ENCODE assay signal across 13 cellular contexts in the genomic region with DNA sequence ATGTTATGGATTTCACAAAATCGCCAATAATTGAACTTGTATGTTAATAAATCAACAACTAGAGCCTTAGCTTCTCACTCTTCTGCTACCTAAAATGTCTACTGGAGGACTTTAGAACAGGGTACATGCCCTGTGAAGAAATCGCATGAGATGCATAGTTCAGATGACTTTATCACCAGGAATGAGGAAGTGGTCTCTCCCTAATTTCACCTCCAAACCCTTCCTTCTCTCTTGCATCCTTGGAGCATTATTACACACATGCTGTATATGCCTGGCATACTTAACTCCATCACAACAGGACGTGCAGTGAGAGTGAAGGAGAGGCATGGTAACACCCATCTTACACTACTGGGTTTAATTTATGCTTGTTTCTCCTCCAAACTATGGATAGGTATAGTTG. TPM values are rescaled to one million over a fixed set of nuclear protein-coding genes. Genes with fewer than 3 reads are reported as not detected.
DNase-seq lines count a peak whose midpoint lies in the region; ATAC-seq, FAIRE-seq and TF ChIP-seq lines count a peak whose summit lies in the region.
"Had no signal": no experiment of that assay in that cellular context is flagged by ENCODE, and none has a peak within 500 bp of the region (broad histone marks: within the 10 kb centered on the region; RNA-seq: fewer than 3 reads in every experiment).

No MANE protein-coding gene starts in this region.

- H3K9ac ChIP-seq in GM12878 (ENCODE audit: control insufficient read depth, insufficient read depth, low read length) = no peak overlapping the region

- no TSS peak for BruUV-seq in GM12878 (replicated peaks; lab: Mats Ljungman, UMichigan)

- intact Hi-C loops in GM12878 (cut with micrococcal nuclease; ENCODE audit: unreplicated experiment) = no loop called here
- intact Hi-C loops in lower lobe of right lung (cut with DNase I) = no loop called here

- H3K4me3 ChIP-seq in BJ (ENCODE audit: low read depth, low read length) = no peak overlapping the region
- no peak overlapping the region for H3K4me3 ChIP-seq in GM12878
- no peak overlapping the region for H3K4me3 ChIP-seq in lower lobe of right lung

- peaks cover 3% of the 10 kb centered on the region; the same call in 1 of the 2 replicates for H4K20me1 ChIP-seq in GM12878 (ENCODE audit: control insufficient read depth, insufficient read depth)

- no peak overlapping the region for H2AFZ ChIP-seq in GM12878 (ENCODE audit: control insufficient read depth, low read depth, low read length)

- peaks cover 3% of the 10 kb centered on the region for H3K36me3 ChIP-seq in BJ (ENCODE audit: control insufficient read depth, insufficient read depth, low read length)
- peaks cover 14 to 30% of the 10 kb centered on the region in 2 experiments for H3K36me3 ChIP-seq in GM12878 (ENCODE audit: control insufficient read depth in 2 of 2, insufficient read depth in 2 of 2, low read length in 1 of 2)
- H3K36me3 ChIP-seq in lower lobe of right lung = peaks cover 33% of the 10 kb centered on the region

- no peak for TF ChIP-seq RAD21 in GM12878 (IDR thresholded peaks at IDR 0.05; ENCODE audit: insufficient read depth, low read depth, low read length)

- POLR2A ChIA-PET in BJ (lab: Charles Lee) = no interaction called here
- POLR2A ChIA-PET in GM12878 (lab: Charles Lee) = interaction anchor here (1.8 kb wide), 1 partner anchor 10 kb away, joined by 5 read pairs; no protein-coding TSS in a partner anchor

- H3K27me3 ChIP-seq in BJ (ENCODE audit: control insufficient read depth, insufficient read depth, low read length) (no peaks in the 10 kb centered on the region), GM12878 (replicated peaks in 1 of 2; ENCODE audit: control insufficient read depth in 2 of 2, insufficient read depth in 2 of 2, low read length in 1 of 2) (no peaks in the 10 kb centered on the region), lower lobe of right lung (ENCODE audit: low read depth) (no peaks in the 10 kb centered on the region)

- no peak for TF ChIP-seq CTCF in BJ (IDR thresholded peaks at IDR 0.05; ENCODE audit: insufficient read depth, low read depth, low read length)
- no peak for TF ChIP-seq CTCF in GM12878 (IDR thresholded peaks at IDR 0.05 in 2 of 3, conservative IDR thresholded peaks at IDR 0.05 in 1 of 3; ENCODE audit: control insufficient read depth in 2 of 3, extremely low read depth in 1 of 3, insufficient read depth in 1 of 3, low read depth in 3 of 3, low read length in 3 of 3)
- TF ChIP-seq CTCF in lower lobe of right lung (IDR thresholded peaks at IDR 0.05) = no peak

- RAD21 ChIA-PET in GM12878 (lab: Charles Lee; ENCODE audit: unreplicated experiment) = interaction anchor here (0.6 kb wide), 1 partner anchor 43 kb away, joined by 3 read pairs; no protein-coding TSS in a partner anchor

- SMC1A ChIA-PET in GM12878 (lab: Charles Lee; ENCODE audit: uncharacterized antibody, unreplicated experiment) = interaction anchor here (0.5 to 1.3 kb wide), 6 partner anchors 14 to 47 kb away, joined by 3 to 4 read pairs (median 4); no protein-coding TSS in a partner anchor

- H3K79me2 ChIP-seq in GM12878 (ENCODE audit: control insufficient read depth, insufficient read depth, low read length) = peaks cover 59% of the 10 kb centered on the region

- no peak; the same call in 2 of the 3 replicates for ATAC-seq in GM12878
- ATAC-seq in lower lobe of right lung = peak; percentile 70 to 77
- ATAC-seq in GM21381 (IDR thresholded peaks at IDR 0.05; ENCODE audit: unreplicated experiment) = no peak
- ATAC-seq in GM18861 (IDR thresholded peaks at IDR 0.05; ENCODE audit: unreplicated experiment) = no peak

- no peak for TF ChIP-seq POLR2A in GM12878 (IDR thresholded peaks at IDR 0.05; ENCODE audit: low read depth, low read length)

- H3K9me3 ChIP-seq in GM12878 (replicated peaks; ENCODE audit: control insufficient read depth, insufficient read depth, low read length) (no peaks in the 10 kb centered on the region), lower lobe of right lung (no peaks in the 10 kb centered on the region)

- no peak for TF ChIP-seq EP300 in GM12878 (IDR thresholded peaks at IDR 0.05; ENCODE audit: borderline replicate concordance in 1 of 2, control insufficient read depth in 1 of 2, low read depth in 2 of 2, low read length in 2 of 2)

- H3K4me1 ChIP-seq in GM12878 (ENCODE audit: control insufficient read depth, insufficient read depth, low read length) (peaks cover 17% of the 10 kb centered on the region), lower lobe of right lung (peaks cover 40% of the 10 kb centered on the region)

- no peak overlapping the region for H3K4me2 ChIP-seq in GM12878 (ENCODE audit: control insufficient read depth, insufficient read depth)

- WGBS in GM12878 (ENCODE audit: insufficient coverage, insufficient replicate concordance, low lambda C conversion rate, missing lambda C conversion rate) = 94% methylated on average over 3 of the region's 3 CpGs

- H3K27ac ChIP-seq in GM12878 (ENCODE audit: control insufficient read depth, insufficient read depth) (no peak overlapping the region), lower lobe of right lung (no peak overlapping the region)

- in situ Hi-C loops in GM12878 (cut with MboI) = no loop called here

- CTCF ChIA-PET in BJ (lab: Yijun Ruan, JAX) (interaction anchor here (0.7 kb wide), 1 partner anchor 155 kb away, joined by 3 read pairs; no protein-coding TSS in a partner anchor), GM12878 (lab: Yijun Ruan, JAX) (interaction anchor here (1.0 to 1.1 kb wide), 2 partner anchors 21 to 129 kb away, joined by 3 read pairs; no protein-coding TSS in a partner anchor)

- DNase-seq in BJ (ENCODE audit: low read depth) = peak; percentile 62
- peak; percentile 95 for DNase-seq in M059J (ENCODE audit: low read depth)
- DNase-seq in GM12878 (ENCODE audit: low read depth, low spot score) = no peak
- DNase-seq in lower lobe of right lung = no peak
- no peak for DNase-seq in NCI-H2107 treated with DMSO at 0.1 percent for 48 hours (lab: John Stamatoyannopoulos, UW; ENCODE audit: unreplicated experiment)
- no peak for DNase-seq in NCI-H526 (lab: John Stamatoyannopoulos, UW)
- DNase-seq: activated CD4-positive, alpha-beta T cell treated with anti-CD3 and anti-CD28 coated beads for 4 hours; anterior cingulate cortex; COR-L47; NCI-H510A treated with DMSO at 0.1 percent for 48 hours; posterior cingulate gyrus had no signal

- FAIRE-seq in GM12878 (lab: Jason Lieb, UNC) = no peak

TF ChIP-seq in GM12878, 131 proteins besides CTCF, POLR2A, EP300 and RAD21:
- TF ChIP-seq SPI1 (IDR thresholded peaks at IDR 0.05; ENCODE audit: borderline replicate concordance, insufficient read depth, low read depth, low read length) (peak; percentile 69; the same call in 1 of the 2 replicates), BHLHE40 (IDR thresholded peaks at IDR 0.05; ENCODE audit: borderline replicate concordance in 1 of 2, low read depth in 2 of 2, low read length in 1 of 2) (no peak)

RNA-seq across cellular contexts. Expression of a gene that starts 27.8 kb away (rescaled TPM):
- polyA plus RNA-seq in BJ (2011; rRNA removed) (45.4 and 97.8 TPM in 2 replicates), GM12878 (2011; rRNA removed) (67.8 and 115 TPM in 2 replicates), GM12878 (2014; fragmentation: Illumina TruSeq; extraction: Trizol) (35.9 and 55.9 TPM in 2 replicates), GM12878 (2014; fragmentation: Nextera tagmentation; extraction: Ambion mirVana) (1 to 10 TPM; 6.2 to 10.0 TPM), GM12878 (2014; rRNA removed) (28.3 and 38.7 TPM in 2 replicates), GM12878 (2016; fragmentation: Nextera tagmentation; extraction: Ambion mirVana) (10 to 100 TPM; 60.1 to 63.4 TPM)
- 13.0 and 16.3 TPM in 2 replicates for polyA minus RNA-seq in BJ (2011; rRNA and poly(A)+ RNA removed)
- 168 and 238 TPM in 2 replicates for total RNA-seq in M059J (2014; rRNA removed; shearing (Covaris generic))
- 44.0 and 53.8 TPM in 2 replicates for total RNA-seq in GM12878 (2013; cell fraction: nucleolus; rRNA removed)
- total RNA-seq in GM12878 (2014; rRNA removed) (20.3 and 28.7 TPM in 2 replicates), GM12878 (2014; rRNA removed; fragmentation: Illumina TruSeq; extraction: Trizol) (36.1 and 37.3 TPM in 2 replicates), GM12878 (2021) (33.4 and 38.7 TPM in 2 replicates), lower lobe of right lung (96.0 TPM)
- 17.9 TPM for polyA plus RNA-seq in GM12878 (2011; ENCODE audit: low read depth)
- polyA plus RNA-seq in GM12878 (2011; cell fraction: cytosol; rRNA removed) = 17.4 and 19.8 TPM in 2 replicates
- polyA plus RNA-seq in GM12878 (2011; cell fraction: nucleus; rRNA removed) = 24.3 and 30.4 TPM in 2 replicates
- polyA plus RNA-seq in GM12878 (2012) = 30.9 and 31.4 TPM in 2 replicates
- polyA minus RNA-seq in GM12878 (2011; rRNA and poly(A)+ RNA removed) = 12.3 and 19.7 TPM in 2 replicates
- polyA minus RNA-seq in GM12878 (2011; cell fraction: cytosol; rRNA and poly(A)+ RNA removed) = 13.5 and 17.6 TPM in 2 replicates
- 11.1 and 17.7 TPM in 2 replicates for polyA minus RNA-seq in GM12878 (2011; cell fraction: nucleus; rRNA and poly(A)+ RNA removed)

RNA-seq across cellular contexts. Expression of a gene that starts 51.9 kb away (rescaled TPM):
- 0.07 and 0.10 TPM in 2 replicates for polyA plus RNA-seq in BJ (2011; rRNA removed)
- polyA minus RNA-seq in BJ (2011; rRNA and poly(A)+ RNA removed) = not detected in 2 replicates
- not detected in 2 replicates for total RNA-seq in M059J (2014; rRNA removed; shearing (Covaris generic))
- total RNA-seq in GM12878 (2013; cell fraction: nucleolus; rRNA removed) = 0.32 TPM in 1 of 2 replicates, not detected in the other
- not detected in 2 replicates for total RNA-seq in GM12878 (2014; rRNA removed)
- total RNA-seq in GM12878 (2014; rRNA removed; fragmentation: Illumina TruSeq; extraction: Trizol) = not detected in 2 replicates
- total RNA-seq in GM12878 (2021) = not detected in 2 replicates
- polyA plus RNA-seq in GM12878 (2011; ENCODE audit: low read depth) = not detected
- not detected in 2 replicates for polyA plus RNA-seq in GM12878 (2011; rRNA removed)
- polyA plus RNA-seq in GM12878 (2011; cell fraction: cytosol; rRNA removed) = 0.03 TPM in 1 of 2 replicates, not detected in the other
- 0.34 and 0.44 TPM in 2 replicates for polyA plus RNA-seq in GM12878 (2011; cell fraction: nucleus; rRNA removed)
- polyA plus RNA-seq in GM12878 (2012) = not detected in 2 replicates
- polyA plus RNA-seq in GM12878 (2014; fragmentation: Illumina TruSeq; extraction: Trizol) = not detected in 2 replicates
- polyA plus RNA-seq in GM12878 (2014; fragmentation: Nextera tagmentation; extraction: Ambion mirVana) = not detected
- not detected in 2 replicates for polyA plus RNA-seq in GM12878 (2014; rRNA removed)
- not detected for polyA plus RNA-seq in GM12878 (2016; fragmentation: Nextera tagmentation; extraction: Ambion mirVana)
- not detected in 2 replicates for polyA minus RNA-seq in GM12878 (2011; rRNA and poly(A)+ RNA removed)
- not detected in 2 replicates for polyA minus RNA-seq in GM12878 (2011; cell fraction: cytosol; rRNA and poly(A)+ RNA removed)
- 0.36 TPM in 1 of 2 replicates, not detected in the other for polyA minus RNA-seq in GM12878 (2011; cell fraction: nucleus; rRNA and poly(A)+ RNA removed)
- not detected for total RNA-seq in lower lobe of right lung

Comparison
In these comparisons a context has a peak if more than half of its experiments do, and no peak if none do; other contexts are left out.
1. DNase-seq: peak in BJ (single experiment) and M059J (single experiment); none in GM12878 (single experiment), lower lobe of right lung (single experiment), NCI-H2107 treated with DMSO at 0.1 percent for 48 hours (single experiment) and NCI-H526 (0 of 2).
2. ATAC-seq: peak in lower lobe of right lung (2 of 2); none in GM12878 (single experiment), GM21381 (single experiment) and GM18861 (single experiment).